13 cellular contexts compared by ENCODE assay signal in the genomic region with DNA sequence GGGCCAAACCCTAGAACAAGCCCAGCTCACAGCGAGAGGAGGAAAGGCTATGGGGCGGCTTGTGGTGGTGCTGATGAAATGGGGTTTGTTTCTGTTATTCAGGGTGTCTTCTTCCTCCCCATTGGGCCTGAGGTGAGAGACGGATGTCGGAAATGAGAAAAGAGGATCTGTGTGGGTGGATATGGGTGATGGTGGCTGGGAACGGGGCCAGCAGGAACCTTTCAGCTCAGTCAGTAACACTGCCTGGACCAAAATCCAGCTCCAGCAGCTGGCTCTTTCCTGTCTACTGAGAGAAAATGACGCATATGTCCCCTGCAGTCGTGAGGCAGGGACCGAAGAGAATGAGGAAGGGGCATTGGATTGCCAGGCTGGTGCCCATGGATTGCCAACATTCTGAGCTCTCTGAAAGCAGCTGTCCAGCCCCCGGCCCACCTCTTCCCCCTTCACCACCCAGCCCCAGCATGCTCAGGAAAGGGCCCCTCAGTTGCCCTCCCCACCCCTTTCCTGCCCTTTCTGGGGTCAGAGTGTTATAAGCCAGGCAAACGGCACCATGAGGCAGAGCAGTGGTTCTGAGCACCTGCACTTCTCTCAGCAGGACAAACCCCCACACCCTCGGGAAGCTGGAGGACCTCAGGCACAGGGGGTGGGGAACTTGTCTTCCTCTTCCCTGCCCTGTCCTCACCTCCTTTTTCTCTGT. TPM values are rescaled to one million over a fixed set of nuclear protein-coding genes. Genes with fewer than 3 reads are reported as not detected.
DNase-seq lines count a peak whose midpoint lies in the region; ATAC-seq and TF ChIP-seq lines count a peak whose summit lies in the region.
"Had no signal": no experiment of that assay in that cellular context is flagged by ENCODE, and none has a peak within 500 bp of the region (broad histone marks: within the 10 kb centered on the region; RNA-seq: fewer than 3 reads in every experiment).

No MANE protein-coding gene starts in this region.

- H3K36me3 Mint-ChIP-seq in activated naive CD8-positive, alpha-beta T cell, result peaks cover 7% of the 10 kb centered on the region

- no peaks in the 10 kb centered on the region for H3K27me3 Mint-ChIP-seq in activated naive CD8-positive, alpha-beta T cell

- H3K4me1 Mint-ChIP-seq in activated naive CD8-positive, alpha-beta T cell (ENCODE audit: low read depth), result peaks cover 14% of the 10 kb centered on the region

- H3K9me3 Mint-ChIP-seq in activated naive CD8-positive, alpha-beta T cell (ENCODE audit: low read depth), result no peaks in the 10 kb centered on the region

- no peak for ATAC-seq in SK-N-SH treated with all-trans-retinoic acid at 6 μM for 48 hours
- ATAC-seq: HCT116 had no signal

- peak overlapping the region; percentile 16 for H3K27ac Mint-ChIP-seq in activated naive CD8-positive, alpha-beta T cell

- H3K27me3 ChIP-seq in H7 (ENCODE audit: control insufficient read depth, insufficient read depth, low read length), result no peaks in the 10 kb centered on the region
- H3K27me3 ChIP-seq: transverse colon had no signal

- no peak overlapping the region for H3K4me3 ChIP-seq in H7 (ENCODE audit: insufficient read depth, low read depth, low read length)
- H3K4me3 ChIP-seq: PC-9, transverse colon had no signal

- no peaks in the 10 kb centered on the region for H3K36me3 ChIP-seq in H7 (replicated peaks; ENCODE audit: control insufficient read depth, insufficient read depth, low read length)
- H3K36me3 ChIP-seq: transverse colon had no signal

- DNase-seq in activated CD4-positive, alpha-beta T cell treated with anti-CD3 and anti-CD28 coated beads for 48 hours, result peak; percentile 32
- DNase-seq in activated CD4-positive, alpha-beta T cell treated with anti-CD3 and anti-CD28 coated beads, Interleukin-2, amount 50 U/mL, for 4 hours, result no peak
- peak; percentile 6 for DNase-seq in H7
- peak; percentile 14 for DNase-seq in pons (ENCODE audit: low spot score)
- DNase-seq in activated CD4-positive, CD25-positive, alpha-beta regulatory T cell treated with anti-CD3 and anti-CD28 coated beads, Interleukin-2, amount 50 U/mL, for 72 hours, result no peak
- DNase-seq in NCI-H226, result no peak
- DNase-seq: NCI-H1092, PC-9, T1000, transverse colon had no signal

- H3K4me3 Mint-ChIP-seq in activated naive CD8-positive, alpha-beta T cell, result peak overlapping the region; percentile 56

TF ChIP-seq in SK-N-SH treated with all-trans-retinoic acid at 6 μM for 48 hours, 23 proteins besides CTCF, POLR2A, EP300 and RAD21:
- no peak for TF ChIP-seq ZNF8 (CRISPR knock-in tag; IDR thresholded peaks at IDR 0.05)
- TF ChIP-seq CSDC2 (CRISPR knock-in tag; IDR thresholded peaks at IDR 0.05), result no peak
- TF ChIP-seq ZC3H10 (CRISPR knock-in tag; IDR thresholded peaks at IDR 0.05), result no peak
- no peak for TF ChIP-seq GLIS3 (CRISPR knock-in tag; IDR thresholded peaks at IDR 0.05)
- TF ChIP-seq ZFP30 (CRISPR knock-in tag; IDR thresholded peaks at IDR 0.05), result no peak

RNA-seq across cellular contexts. Expression of a gene that starts 4.0 kb away (rescaled TPM):
- total RNA-seq in H7 (2014; rRNA removed; shearing (Covaris generic)), result 0.69 and 4.2 TPM in 2 replicates

RNA-seq across cellular contexts. Expression of a gene that starts 44.2 kb away (rescaled TPM):
- total RNA-seq in H7 (2014; rRNA removed; shearing (Covaris generic)), result 69.6 and 70.4 TPM in 2 replicates

RNA-seq across cellular contexts. Expression of a gene that starts 44.3 kb away (rescaled TPM):
- total RNA-seq in H7 (2014; rRNA removed; shearing (Covaris generic)), result 7.9 and 11.0 TPM in 2 replicates

Comparison
In these comparisons a context has a peak if more than half of its experiments do, and no peak if none do; other contexts are left out.
1. DNase-seq: peak in activated CD4-positive, alpha-beta T cell treated with anti-CD3 and anti-CD28 coated beads for 48 hours (single experiment), H7 (single experiment) and pons (single experiment); none in activated CD4-positive, alpha-beta T cell treated with anti-CD3 and anti-CD28 coated beads, Interleukin-2, amount 50 U/mL, for 4 hours (0 of 2), activated CD4-positive, CD25-positive, alpha-beta regulatory T cell treated with anti-CD3 and anti-CD28 coated beads, Interleukin-2, amount 50 U/mL, for 72 hours (single experiment) and NCI-H226 (single experiment).